8 cellular contexts compared by ENCODE assay signal in the genomic region with DNA sequence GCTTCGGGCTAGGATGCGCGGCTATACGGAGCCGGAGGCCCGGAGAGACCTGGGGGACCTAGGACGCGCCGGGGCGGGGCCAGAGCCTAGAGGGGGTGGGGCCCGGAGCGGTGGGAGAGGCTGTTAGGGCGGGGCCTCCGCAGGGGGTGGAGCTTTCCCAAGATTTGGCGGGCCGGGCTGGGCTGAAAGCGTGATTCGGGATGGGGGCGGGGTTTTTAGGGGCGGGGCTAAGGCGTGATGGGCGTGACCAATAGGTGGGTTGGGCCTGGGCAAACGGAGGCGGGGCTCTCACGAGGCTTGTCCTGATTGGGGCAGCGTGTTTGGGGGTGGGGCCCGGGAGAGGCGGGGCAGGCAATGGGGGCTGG. TPM values are rescaled to one million over a fixed set of nuclear protein-coding genes. Genes with fewer than 3 reads are reported as not detected.
DNase-seq lines count a peak whose midpoint lies in the region; ATAC-seq and TF ChIP-seq lines count a peak whose summit lies in the region.

No MANE protein-coding gene starts in this region.

- H3K27ac ChIP-seq in PC-9 = peak overlapping the region; percentile 85
- peak overlapping the region; percentile 100 for H3K27ac ChIP-seq in esophagus muscularis mucosa (replicated peaks in 1 of 4)
- peak overlapping the region; percentile 87 for H3K27ac ChIP-seq in muscle layer of duodenum (ENCODE audit: low read length)

- peaks cover 4 to 12% (median 12%) of the 10 kb centered on the region in 3 donors for H3K4me1 Mint-ChIP-seq in IgD-negative memory B cell
- H3K4me1 Mint-ChIP-seq in activated T-cell treated with anti-CD3 and anti-CD28 coated beads, Interleukin-2, amount 50 U/mL, for 72 hours (ENCODE audit: low read depth) = peaks cover 28% of the 10 kb centered on the region

- TF ChIP-seq CTCF in PC-9 (conservative IDR thresholded peaks at IDR 0.05) (no peak), esophagus muscularis mucosa (IDR thresholded peaks at IDR 0.05) (no peak)

- H3K27me3 ChIP-seq in PC-9 (ENCODE audit: insufficient read depth, low read depth) (no peaks in the 10 kb centered on the region), esophagus muscularis mucosa (no peaks in the 10 kb centered on the region), muscle layer of duodenum (ENCODE audit: low read depth, low read length) (no peaks in the 10 kb centered on the region)

- intact Hi-C loops in PC-9 (cut with micrococcal nuclease; ENCODE audit: unreplicated experiment) (loop anchor here (1.0 to 2.0 kb wide), 2 partner anchors 28 to 54 kb away; a partner anchor contains a TSS), esophagus muscularis mucosa (cut with DNase I) (no loop called here)

- no peaks in the 10 kb centered on the region for H3K9me2 ChIP-seq in PC-9 (ENCODE audit: insufficient read depth)

- no TSS peak for BruUV-seq in PC-9 (replicated peaks; lab: Mats Ljungman, UMichigan)

- no peak for TF ChIP-seq EP300 in esophagus muscularis mucosa (IDR thresholded peaks at IDR 0.05)

- H3K27me3 Mint-ChIP-seq in IgD-negative memory B cell = no peaks in the 10 kb centered on the region
- H3K27me3 Mint-ChIP-seq in activated T-cell treated with anti-CD3 and anti-CD28 coated beads, Interleukin-2, amount 50 U/mL, for 72 hours (ENCODE audit: low read depth) = no peaks in the 10 kb centered on the region

- no peaks in the 10 kb centered on the region for H3K36me3 Mint-ChIP-seq in IgD-negative memory B cell
- no peaks in the 10 kb centered on the region for H3K36me3 Mint-ChIP-seq in activated T-cell treated with anti-CD3 and anti-CD28 coated beads, Interleukin-2, amount 50 U/mL, for 72 hours (ENCODE audit: insufficient read depth in 2 of 2)

- H3K4me3 Mint-ChIP-seq in IgD-negative memory B cell = peak overlapping the region; percentile 75 to 98 (median 85)
- H3K4me3 Mint-ChIP-seq in activated T-cell treated with anti-CD3 and anti-CD28 coated beads, Interleukin-2, amount 50 U/mL, for 72 hours = peak overlapping the region; percentile 71 to 77

- H3K9me3 ChIP-seq in PC-9 (ENCODE audit: insufficient read depth, low read depth) (no peaks in the 10 kb centered on the region; the same call in 1 of the 2 replicates), esophagus muscularis mucosa (no peaks in the 10 kb centered on the region), muscle layer of duodenum (ENCODE audit: control insufficient read depth in 1 of 2, low read length in 2 of 2) (no peaks in the 10 kb centered on the region)

- POLR2A ChIA-PET in PC-9 (lab: Charles Lee; ENCODE audit: unreplicated experiment) = interaction anchor here (0.6 to 1.0 kb wide), 10 partner anchors 23 to 521 kb away, joined by 3 to 21 read pairs (median 4); a partner anchor contains a TSS

- H3K36me3 ChIP-seq in PC-9 (ENCODE audit: low read depth) (no peaks in the 10 kb centered on the region), esophagus muscularis mucosa (peaks cover 0 to 13% (median 3%) of the 10 kb centered on the region in 4 donors), muscle layer of duodenum (ENCODE audit: control insufficient read depth in 1 of 2, insufficient read depth in 2 of 2, low read length in 2 of 2) (no peaks in the 10 kb centered on the region)

- H3K79me2 ChIP-seq in PC-9 (ENCODE audit: low read depth) = peaks cover 69% of the 10 kb centered on the region

- peak overlapping the region; percentile 82 for H3K4me2 ChIP-seq in PC-9

- H4K20me1 ChIP-seq in PC-9 (ENCODE audit: insufficient read depth) = peaks cover 46% of the 10 kb centered on the region

- peak overlapping the region; percentile 46 to 89 (median 71) for H3K27ac Mint-ChIP-seq in IgD-negative memory B cell
- peak overlapping the region; percentile 73 for H3K27ac Mint-ChIP-seq in activated T-cell treated with anti-CD3 and anti-CD28 coated beads, Interleukin-2, amount 50 U/mL, for 72 hours

- H3K4me3 ChIP-seq in PC-9 (peak overlapping the region; percentile 82), esophagus muscularis mucosa (peak overlapping the region; percentile 88 to 99 (median 94)), muscle layer of duodenum (ENCODE audit: low read depth in 1 of 2, low read length in 2 of 2) (peak overlapping the region; percentile 73 to 81)

- TF ChIP-seq POLR2A in esophagus muscularis mucosa (IDR thresholded peaks at IDR 0.05; ENCODE audit: low read depth) = no peak

- H3F3A ChIP-seq in PC-9 (ENCODE audit: insufficient read depth, low read depth) = peaks cover 47% of the 10 kb centered on the region

- H3K4me1 ChIP-seq in PC-9 (replicated peaks; ENCODE audit: insufficient read depth) = peaks cover 56% of the 10 kb centered on the region
- peaks cover 49 to 62% (median 59%) of the 10 kb centered on the region in 4 donors for H3K4me1 ChIP-seq in esophagus muscularis mucosa
- H3K4me1 ChIP-seq in muscle layer of duodenum (ENCODE audit: control insufficient read depth in 1 of 2, insufficient read depth in 2 of 2, low read length in 2 of 2) = peaks cover 12 to 34% of the 10 kb centered on the region in 2 donors

- 5% methylated on average over 8 of the region's 28 CpGs for WGBS in esophagus muscularis mucosa

- peak; percentile 37 for ATAC-seq in GM21576 (IDR thresholded peaks at IDR 0.05; ENCODE audit: unreplicated experiment)
- ATAC-seq in activated T-cell treated with anti-CD3 and anti-CD28 coated beads, Interleukin-2, amount 50 U/mL, for 72 hours (replicated peaks in 1 of 2) = peak; percentile 66 to 68

- no peaks in the 10 kb centered on the region for H3K9me3 Mint-ChIP-seq in IgD-negative memory B cell
- H3K9me3 Mint-ChIP-seq in activated T-cell treated with anti-CD3 and anti-CD28 coated beads, Interleukin-2, amount 50 U/mL, for 72 hours = peaks cover 0 to 4% of the 10 kb centered on the region in 2 donors

- peak overlapping the region; percentile 48; the same call in 1 of the 2 replicates for H2AFZ ChIP-seq in PC-9

- CTCF ChIA-PET in PC-9 (lab: Charles Lee) = interaction anchor here (0.6 to 1.7 kb wide), 4 partner anchors 23 to 190 kb away, joined by 3 to 5 read pairs (median 4); a partner anchor contains a TSS

- DNase-seq in DMS114 treated with DMSO at 0.1 percent for 48 hours (lab: John Stamatoyannopoulos, UW; ENCODE audit: unreplicated experiment) (peak; percentile 40), PC-9 (peak; percentile 80 to 95), esophagus muscularis mucosa (ENCODE audit: extremely low spot score) (peak; percentile 99)
- DNase-seq in activated T-cell treated with anti-CD3 and anti-CD28 coated beads, Interleukin-2, amount 50 U/mL, for 72 hours = peak; percentile 95 to 96
- peak; percentile 77 to 81 for DNase-seq in stimulated activated CD8-positive, alpha-beta memory T cell treated with anti-CD3 and anti-CD28 coated beads, Interleukin-7, amount 100 ng/mL, for 1 hour (ENCODE audit: low read depth in 2 of 2)

RNA-seq across cellular contexts. Expression of a gene that starts 0.4 kb away (rescaled TPM):
- polyA plus RNA-seq in IgD-negative memory B cell = 96.8 TPM
- total RNA-seq in PC-9 (2021) = 119 and 126 TPM in 2 replicates
- 10 to 100 TPM; 68.8 to 69.2 TPM for total RNA-seq in activated T-cell treated with anti-CD3 and anti-CD28 coated beads, Interleukin-2, amount 50 U/mL, for 72 hours
- total RNA-seq in esophagus muscularis mucosa = 100 to 1,000 TPM in 1 of 4 donors, 10 to 100 TPM in 3; 27.8 to 101 (median 42.3) TPM

RNA-seq across cellular contexts. Expression of a gene that starts 22.5 kb away (rescaled TPM):
- polyA plus RNA-seq in IgD-negative memory B cell = 35.9 TPM
- total RNA-seq in PC-9 (2021) = 16.6 and 25.2 TPM in 2 replicates
- total RNA-seq in activated T-cell treated with anti-CD3 and anti-CD28 coated beads, Interleukin-2, amount 50 U/mL, for 72 hours = 10 to 100 TPM; 12.1 to 13.0 TPM
- total RNA-seq in esophagus muscularis mucosa = 100 to 1,000 TPM; 227 to 286 (median 247) TPM

RNA-seq across cellular contexts. Expression of a gene that starts 26.6 kb away (rescaled TPM):
- polyA plus RNA-seq in IgD-negative memory B cell = not detected
- total RNA-seq in PC-9 (2021) (0.30 TPM in 1 of 2 replicates, not detected in the other), esophagus muscularis mucosa (10 to 100 TPM in 3 of 4 donors, 1 to 10 TPM in 1; 3.7 to 37.9 (median 22.6) TPM)
- 1 to 10 TPM in 1 of 2 donors, under 1 TPM in 1; 0.89 to 5.0 TPM for total RNA-seq in activated T-cell treated with anti-CD3 and anti-CD28 coated beads, Interleukin-2, amount 50 U/mL, for 72 hours

RNA-seq across cellular contexts. Expression of a gene that starts 47.5 kb away (rescaled TPM):
- not detected for polyA plus RNA-seq in IgD-negative memory B cell
- total RNA-seq in PC-9 (2021) (0.37 and 1.6 TPM in 2 replicates), esophagus muscularis mucosa (10 to 100 TPM; 23.7 to 36.0 (median 30.0) TPM)
- 1 to 10 TPM in 1 of 2 donors, under 1 TPM in 1; 0.99 to 1.6 TPM for total RNA-seq in activated T-cell treated with anti-CD3 and anti-CD28 coated beads, Interleukin-2, amount 50 U/mL, for 72 hours

RNA-seq across cellular contexts. Expression of a gene that starts 54.2 kb away (rescaled TPM):
- 210 TPM for polyA plus RNA-seq in IgD-negative memory B cell
- total RNA-seq in PC-9 (2021) = 220 and 239 TPM in 2 replicates
- 100 to 1,000 TPM; 168 to 183 TPM for total RNA-seq in activated T-cell treated with anti-CD3 and anti-CD28 coated beads, Interleukin-2, amount 50 U/mL, for 72 hours
- 100 to 1,000 TPM; 103 to 126 (median 116) TPM for total RNA-seq in esophagus muscularis mucosa

Comparison
In these comparisons a context has a peak if more than half of its experiments do, and no peak if none do; other contexts are left out.
1. Peak in every context shown above with its lines: DNase-seq, ATAC-seq, H3K4me3 ChIP-seq and H3K27ac ChIP-seq.
2. DNase-seq: peak in every context shown above with its lines; median percentile 99 in esophagus muscularis mucosa; 96 in activated T-cell treated with anti-CD3 and anti-CD28 coated beads, Interleukin-2, amount 50 U/mL, for 72 hours; 88 in PC-9; 79 in stimulated activated CD8-positive, alpha-beta memory T cell treated with anti-CD3 and anti-CD28 coated beads, Interleukin-7, amount 100 ng/mL, for 1 hour; 40 in DMS114 treated with DMSO at 0.1 percent for 48 hours.